ENCODE assay signal across 14 cellular contexts in genomic region chr7:156558198-156558597, GRCh38.
A peak's percentile ranks its signal among the peaks of the same experiment; 100 is the strongest.
DNase-seq lines count a peak whose midpoint lies in the region; ATAC-seq and TF ChIP-seq lines count a peak whose summit lies in the region.
"Had no signal": no experiment of that assay in that cellular context is flagged by ENCODE, and none has a peak within 500 bp of the region (broad histone marks: within the 10 kb centered on the region; RNA-seq: fewer than 3 reads in every experiment).

No MANE protein-coding gene starts in this region.

- H3K27ac ChIP-seq in brain microvascular endothelial cell: no peak overlapping the region
- no peak overlapping the region for H3K27ac ChIP-seq in mesendoderm (ENCODE audit: low read depth, low read length)
- H3K27ac ChIP-seq: BLaER1 treated with 17β-estradiol and CSF1 and Interleukin-3, amounts not matched to agents 10 nM and 100 nM had no signal

- H3K79me1 ChIP-seq in mesendoderm (ENCODE audit: low read length): no peaks in the 10 kb centered on the region

- no peak overlapping the region for H3K56ac ChIP-seq in mesendoderm (ENCODE audit: low read length)

- H3K18ac ChIP-seq in mesendoderm (ENCODE audit: low read length): no peak overlapping the region

- no peak overlapping the region for H4K8ac ChIP-seq in mesendoderm (ENCODE audit: low read depth, low read length)

- no CpG with 5 or more reads among the region's 4 CpGs for WGBS in mesendoderm (ENCODE audit: extremely low coverage, insufficient coverage, low lambda C conversion rate)

- H3K79me2 ChIP-seq in mesendoderm (ENCODE audit: control insufficient read depth, insufficient read depth, low read length): no peaks in the 10 kb centered on the region

- no peak overlapping the region for H3K4me2 ChIP-seq in mesendoderm (ENCODE audit: low read length)
- H3K4me2 ChIP-seq: BLaER1 treated with 17β-estradiol and CSF1 and Interleukin-3, amounts not matched to agents 10 nM and 100 nM had no signal

- no peak overlapping the region for H3K27ac Mint-ChIP-seq in naive thymus-derived CD8-positive, alpha-beta T cell
- H3K27ac Mint-ChIP-seq: activated CD8-positive, alpha-beta memory T cell treated with anti-CD3 and anti-CD28 coated beads, Interleukin-2, amount 10 ng/mL, durations not matched to agents 7 days and 5 days had no signal

- no peak overlapping the region for H2BK5ac ChIP-seq in mesendoderm (ENCODE audit: low read length)

- H3K27me3 Mint-ChIP-seq in naive thymus-derived CD8-positive, alpha-beta T cell: peaks cover 3 to 22% (median 13%) of the 10 kb centered on the region in 5 donors

- in situ Hi-C loops in brain microvascular endothelial cell (cut with HindIII; ENCODE audit: low pct_ligation_motif_present, low sequenced_read_pairs): no loop called here

- peaks cover 3% of the 10 kb centered on the region for H3K4me1 ChIP-seq in mesendoderm (ENCODE audit: control insufficient read depth, low read depth, low read length)
- H3K4me1 ChIP-seq: BLaER1 treated with 17β-estradiol and CSF1 and Interleukin-3, amounts not matched to agents 10 nM and 100 nM had no signal

- no peaks in the 10 kb centered on the region for H3K27me3 ChIP-seq in brain microvascular endothelial cell (replicated peaks)
- H3K27me3 ChIP-seq in mesendoderm (ENCODE audit: insufficient read depth, low read length, poor library complexity): no peaks in the 10 kb centered on the region
- H3K27me3 ChIP-seq: BLaER1 treated with 17β-estradiol and CSF1 and Interleukin-3, amounts not matched to agents 10 nM and 100 nM had no signal

- no peak overlapping the region for H3K4ac ChIP-seq in mesendoderm (ENCODE audit: low read depth, low read length)

- no peaks in the 10 kb centered on the region for H3K36me3 ChIP-seq in brain microvascular endothelial cell (replicated peaks)
- H3K36me3 ChIP-seq in mesendoderm (ENCODE audit: control insufficient read depth, insufficient read depth, low read length): no peaks in the 10 kb centered on the region
- H3K36me3 ChIP-seq: BLaER1 treated with 17β-estradiol and CSF1 and Interleukin-3, amounts not matched to agents 10 nM and 100 nM had no signal

- H3K9me3 Mint-ChIP-seq in naive thymus-derived CD8-positive, alpha-beta T cell: peaks cover 0 to 5% (median 0%) of the 10 kb centered on the region in 9 donors

- H3K36me3 Mint-ChIP-seq in naive thymus-derived CD8-positive, alpha-beta T cell: no peaks in the 10 kb centered on the region
- H3K36me3 Mint-ChIP-seq: activated CD8-positive, alpha-beta memory T cell treated with anti-CD3 and anti-CD28 coated beads, Interleukin-2, amount 10 ng/mL, durations not matched to agents 7 days and 5 days had no signal

- H3K4me1 Mint-ChIP-seq in naive thymus-derived CD8-positive, alpha-beta T cell: peaks cover 0 to 2% (median 0%) of the 10 kb centered on the region in 4 donors
- H3K4me1 Mint-ChIP-seq: activated CD8-positive, alpha-beta memory T cell treated with anti-CD3 and anti-CD28 coated beads, Interleukin-2, amount 10 ng/mL, durations not matched to agents 7 days and 5 days had no signal

- ATAC-seq in naive thymus-derived CD8-positive, alpha-beta T cell: no peak
- ATAC-seq: activated CD8-positive, alpha-beta memory T cell treated with anti-CD3 and anti-CD28 coated beads, Interleukin-2, amount 10 ng/mL, durations not matched to agents 7 days and 5 days had no signal

- H2BK120ac ChIP-seq in mesendoderm (ENCODE audit: low read depth, low read length): no peak overlapping the region

- H2AK5ac ChIP-seq in mesendoderm (ENCODE audit: low read length): no peak overlapping the region

- H3K9ac ChIP-seq in mesendoderm (ENCODE audit: low read length): no peak overlapping the region
- H3K9ac ChIP-seq: BLaER1 treated with 17β-estradiol and CSF1 and Interleukin-3, amounts not matched to agents 10 nM and 100 nM had no signal

- H3K4me3 Mint-ChIP-seq in naive thymus-derived CD8-positive, alpha-beta T cell: no peak overlapping the region
- H3K4me3 Mint-ChIP-seq: activated CD8-positive, alpha-beta memory T cell treated with anti-CD3 and anti-CD28 coated beads, Interleukin-2, amount 10 ng/mL, durations not matched to agents 7 days and 5 days had no signal

- TF ChIP-seq CTCF in brain microvascular endothelial cell (IDR thresholded peaks at IDR 0.05; ENCODE audit: low read depth, low read length, missing control alignments): no peak

- POLR2A ChIA-PET in naive thymus-derived CD8-positive, alpha-beta T cell (lab: Charles Lee): no interaction called here

- H4K5ac ChIP-seq in mesendoderm (ENCODE audit: low read length): no peak overlapping the region

- H3K4me3 ChIP-seq in brain microvascular endothelial cell (ENCODE audit: low read depth, low read length) (no peak overlapping the region), mesendoderm (ENCODE audit: low read length) (no peak overlapping the region)
- H3K4me3 ChIP-seq: BLaER1 treated with 17β-estradiol and CSF1 and Interleukin-3, amounts not matched to agents 10 nM and 100 nM had no signal

- DNase-seq in GM03348 (ENCODE audit: low spot score) (peak; percentile 17), NCI-H226 (peak; percentile 83), brain microvascular endothelial cell (peak; percentile 29), mesendoderm (peak; percentile 23), anterior cingulate cortex (lab: John Stamatoyannopoulos, UW) (no peak), putamen (ENCODE audit: low spot score) (no peak), NCI-H1105 treated with DMSO at 0.1 percent for 48 hours (lab: John Stamatoyannopoulos, UW) (no peak)
- no peak for DNase-seq in naive thymus-derived CD8-positive, alpha-beta T cell
- DNase-seq: activated CD8-positive, alpha-beta memory T cell treated with anti-CD3 and anti-CD28 coated beads, Interleukin-2, amount 10 ng/mL, durations not matched to agents 7 days and 5 days; caudate nucleus; DND-41; NCI-H2171 treated with DMSO at 0.1 percent for 48 hours; stimulated activated CD4-positive, alpha-beta T cell treated with anti-CD3 and anti-CD28 coated beads, Interleukin-12 subunit alpha, Interleukin-12 subunit beta, amount 100 ng/mL, for 4 hours had no signal

- no peak overlapping the region for H2BK15ac ChIP-seq in mesendoderm (replicated peaks; ENCODE audit: low read depth)

- H3K23ac ChIP-seq in mesendoderm (ENCODE audit: low read length): no peak overlapping the region

Comparison
In these comparisons a context has a peak if more than half of its experiments do, and no peak if none do; other contexts are left out.
1. DNase-seq: peak in GM03348 (single experiment), NCI-H226 (single experiment), brain microvascular endothelial cell (single experiment) and mesendoderm (single experiment); none in naive thymus-derived CD8-positive, alpha-beta T cell (0 of 10), anterior cingulate cortex (0 of 58), putamen (single experiment) and NCI-H1105 treated with DMSO at 0.1 percent for 48 hours (single experiment).